Comparison of ENCODE assay signal across 9 cellular contexts in genomic region chr21:29793712-29794111, GRCh38.
"Had no signal": no experiment of that assay in that cellular context is flagged by ENCODE, and none has a peak within 500 bp of the region (broad histone marks: within the 10 kb centered on the region; RNA-seq: fewer than 3 reads in every experiment).

No MANE protein-coding gene starts in this region.

- H3K9ac ChIP-seq: KMS-11 had no signal

- FAIRE-seq: H1, H54 had no signal

- H3K9me3 Mint-ChIP-seq: GM23338, H9 had no signal

- H3K4me2 ChIP-seq: KMS-11 had no signal

- H3K27ac Mint-ChIP-seq: GM23338, H9 had no signal

- ATAC-seq: GM23338 had no signal

- H2AFZ ChIP-seq: GM23338 had no signal

- H3K27ac ChIP-seq: HL-60, KMS-11 had no signal

- H3K4me3 Mint-ChIP-seq: GM23338, H9 had no signal

- H3K4me3 ChIP-seq: GM23338 had no signal

- DNase-seq: H9, HCEC 1CT, IMR-90, KBM-7 had no signal
